Comparison of ENCODE assay signal across 11 cellular contexts in genomic region chr16:56626685-56627084, GRCh38. TPM values are rescaled to one million over a fixed set of nuclear protein-coding genes. Genes with fewer than 3 reads are reported as not detected.
DNase-seq lines count a peak whose midpoint lies in the region; ATAC-seq, FAIRE-seq and TF ChIP-seq lines count a peak whose summit lies in the region.
"Had no signal": no experiment of that assay in that cellular context is flagged by ENCODE, and none has a peak within 500 bp of the region (broad histone marks: within the 10 kb centered on the region; RNA-seq: fewer than 3 reads in every experiment).

No MANE protein-coding gene starts in this region.

- H3K79me1 ChIP-seq in H1 (ENCODE audit: low read depth, low read length) = no peaks in the 10 kb centered on the region

- H3K23me2 ChIP-seq in H1 (ENCODE audit: low read depth, low read length) = peaks cover 5% of the 10 kb centered on the region; the same call in 1 of the 2 replicates

- no peak overlapping the region for H3K18ac ChIP-seq in H1 (ENCODE audit: extremely low read depth, low read length)

- H3K36me3 ChIP-seq in H1 (ENCODE audit: control insufficient read depth in 2 of 4, insufficient read depth in 4 of 4, low read length in 3 of 4) = no peaks in the 10 kb centered on the region
- H3K36me3 ChIP-seq in mucosa of rectum (ENCODE audit: control insufficient read depth in 2 of 2, insufficient read depth in 2 of 2, low read length in 2 of 2) = no peaks in the 10 kb centered on the region
- H3K36me3 ChIP-seq in vagina = no peaks in the 10 kb centered on the region

- no peak overlapping the region for H3K23ac ChIP-seq in H1 (ENCODE audit: insufficient read length)

- H2BK12ac ChIP-seq in H1 (ENCODE audit: low read depth, low read length) = no peak overlapping the region

- H4K8ac ChIP-seq in H1 (ENCODE audit: extremely low read depth, insufficient read depth, low read length) = no peak overlapping the region

- H3K27me3 ChIP-seq in H1 (replicated peaks in 1 of 4; ENCODE audit: control insufficient read depth in 3 of 4, extremely low read depth in 1 of 4, insufficient read depth in 3 of 4, low read length in 3 of 4) (peaks cover 65 to 94% (median 87%) of the 10 kb centered on the region in 4 experiments), mucosa of rectum (ENCODE audit: control insufficient read depth in 2 of 2, insufficient read depth in 2 of 2, low read length in 2 of 2) (no peaks in the 10 kb centered on the region), vagina (no peaks in the 10 kb centered on the region)

- H3K27ac ChIP-seq in H1 (ENCODE audit: low read depth, low read length) (no peak overlapping the region), mucosa of rectum (ENCODE audit: low read depth in 2 of 2, low read length in 2 of 2) (peak overlapping the region; percentile 93 to 97), vagina (peak overlapping the region; percentile 81)

- no peak overlapping the region for H3K9ac ChIP-seq in H1 (replicated peaks in 1 of 4; ENCODE audit: extremely low read depth in 1 of 4, low read depth in 3 of 4, low read length in 3 of 4)
- peak overlapping the region; percentile 92 to 97 for H3K9ac ChIP-seq in mucosa of rectum (ENCODE audit: low read depth in 1 of 2, low read length in 2 of 2)

- no peak for TF ChIP-seq RAD21 in H1 (IDR thresholded peaks at IDR 0.05 in 1 of 2, conservative IDR thresholded peaks at IDR 0.05 in 1 of 2; ENCODE audit: low read depth in 2 of 2, low read length in 2 of 2)

- no peak overlapping the region for H2BK20ac ChIP-seq in H1 (ENCODE audit: low read length)

- CTCF ChIA-PET in H1 (lab: Charles Lee; ENCODE audit: partially characterized antibody) = interaction anchor here (1.2 to 3.2 kb wide), 5 partner anchors 12 to 75 kb away, joined by 3 to 13 read pairs (median 11); partner anchors contain the start of gene MT1A

- peaks cover 0 to 17% (median 12%) of the 10 kb centered on the region in 4 experiments; a peak in 6 of 7 replicates for H3K4me1 ChIP-seq in H1 (replicated peaks in 1 of 4; ENCODE audit: control insufficient read depth in 3 of 4, insufficient read depth in 4 of 4, low read length in 3 of 4)
- peaks cover 2 to 21% of the 10 kb centered on the region in 2 donors for H3K4me1 ChIP-seq in mucosa of rectum (ENCODE audit: control insufficient read depth in 2 of 2, insufficient read depth in 2 of 2, low read length in 2 of 2)
- H3K4me1 ChIP-seq in vagina = peaks cover 17% of the 10 kb centered on the region

- H3K4ac ChIP-seq in H1 (replicated peaks; ENCODE audit: insufficient read length, low read depth, low read length) = no peak overlapping the region

- no peaks in the 10 kb centered on the region for H3K79me2 ChIP-seq in H1 (ENCODE audit: control insufficient read depth in 1 of 2, insufficient read depth in 2 of 2, low read length in 2 of 2)

- H3K27me3 Mint-ChIP-seq in natural killer cell treated with Interleukin-12 subunit alpha and Interleukin-12 subunit beta and Interleukin-15 and Interleukin-18, amount 100 ng/mL, for 72 hours = peaks cover 10 to 25% of the 10 kb centered on the region in 2 donors
- H3K27me3 Mint-ChIP-seq in natural killer cell (ENCODE audit: low read depth in 2 of 2) (peaks cover 46 to 57% of the 10 kb centered on the region in 2 donors), mesothelial cell of epicardium (ENCODE audit: low read depth) (peaks cover 81% of the 10 kb centered on the region)

- POLR2A ChIA-PET in H1 (lab: Charles Lee; ENCODE audit: partially characterized antibody) = interaction anchor here (0.7 to 4.7 kb wide), 18 partner anchors 10 to 185 kb away, joined by 3 to 66 read pairs (median 12); partner anchors contain the start of genes MT1A, MT1F, MT1G and MT1H

- peak overlapping the region in 1 of 4 experiments; percentile 18; a peak in 1 of 8 replicates for H3K4me3 ChIP-seq in H1 (ENCODE audit: extremely low read depth in 1 of 4, insufficient read depth in 2 of 4, low read depth in 3 of 4, low read length in 4 of 4)
- peak overlapping the region; percentile 81 to 95 for H3K4me3 ChIP-seq in mucosa of rectum (ENCODE audit: low read length in 2 of 2)
- peak overlapping the region; percentile 49 to 59 for H3K4me3 ChIP-seq in vagina

- H2AFZ ChIP-seq in H1 (ENCODE audit: low read length) = no peak overlapping the region

- H3K4me3 Mint-ChIP-seq in natural killer cell treated with Interleukin-12 subunit alpha and Interleukin-12 subunit beta and Interleukin-15 and Interleukin-18, amount 100 ng/mL, for 72 hours = peak overlapping the region; percentile 45
- no peak overlapping the region for H3K4me3 Mint-ChIP-seq in natural killer cell
- H3K4me3 Mint-ChIP-seq in mesothelial cell of epicardium = no peak overlapping the region

- no peak for TF ChIP-seq EP300 in H1 (IDR thresholded peaks at IDR 0.05; ENCODE audit: borderline replicate concordance in 1 of 2, low read depth in 2 of 2, low read length in 2 of 2)

- no peak overlapping the region for H3K14ac ChIP-seq in H1 (ENCODE audit: insufficient read length)

- peak overlapping the region in 1 of 2 experiments; percentile 90; a peak in 1 of 4 replicates for H3K4me2 ChIP-seq in H1 (ENCODE audit: insufficient read depth in 1 of 2, low read depth in 2 of 2, low read length in 2 of 2)

- no peak overlapping the region for H2BK15ac ChIP-seq in H1 (ENCODE audit: low read length)

- TF ChIP-seq POLR2A in H1 (IDR thresholded peaks at IDR 0.05; ENCODE audit: control extremely low read depth in 1 of 2, low read depth in 2 of 2, low read length in 2 of 2) (no peak), vagina (IDR thresholded peaks at IDR 0.05) (no peak)

- H3K9me3 Mint-ChIP-seq in natural killer cell treated with Interleukin-12 subunit alpha and Interleukin-12 subunit beta and Interleukin-15 and Interleukin-18, amount 100 ng/mL, for 72 hours = no peaks in the 10 kb centered on the region
- H3K9me3 Mint-ChIP-seq in natural killer cell (no peaks in the 10 kb centered on the region), mesothelial cell of epicardium (no peaks in the 10 kb centered on the region)

- 39% methylated on average over 7 of the region's 7 CpGs; no CpG with 5 or more reads in 1 of the 2 experiments for WGBS in H1 (ENCODE audit: extremely low coverage in 1 of 2, insufficient coverage in 1 of 2, insufficient read length in 1 of 2, insufficient replicate concordance in 2 of 2, low coverage in 1 of 2, low lambda C conversion rate in 2 of 2, missing lambda C conversion rate in 1 of 2), 2 experiments

- H2BK120ac ChIP-seq in H1 (replicated peaks; ENCODE audit: low read depth, low read length) = no peak overlapping the region

- H4K20me1 ChIP-seq in H1 (replicated peaks in 1 of 2; ENCODE audit: control insufficient read depth in 1 of 2, insufficient read depth in 2 of 2, low read length in 2 of 2) = peaks cover 0 to 15% of the 10 kb centered on the region in 2 experiments

- H2BK5ac ChIP-seq in H1 (ENCODE audit: low read depth, low read length) = no peak overlapping the region

- DNase-seq in natural killer cell treated with Interleukin-12 subunit alpha and Interleukin-12 subunit beta and Interleukin-15 and Interleukin-18, amount 100 ng/mL, for 72 hours (ENCODE audit: low spot score) = no peak
- DNase-seq in natural killer cell (no peak), H1 (ENCODE audit: low read depth in 1 of 2, low spot score in 2 of 2) (no peak), vagina (ENCODE audit: extremely low spot score in 2 of 2) (no peak), mesothelial cell of epicardium (ENCODE audit: low spot score in 2 of 2, unreplicated experiment in 2 of 2) (no peak), AG08395 (ENCODE audit: low spot score) (no peak), GM19240 (ENCODE audit: insufficient read length, low spot score) (no peak)
- DNase-seq: glutamatergic neuron, NCI-H2107 had no signal

- no peaks in the 10 kb centered on the region for H3K9me3 ChIP-seq in H1 (ENCODE audit: insufficient read depth in 2 of 2, low read depth in 1 of 2, low read length in 1 of 2)
- H3K9me3 ChIP-seq in mucosa of rectum (ENCODE audit: control insufficient read depth in 2 of 2, low read length in 2 of 2) = no peaks in the 10 kb centered on the region
- no peaks in the 10 kb centered on the region for H3K9me3 ChIP-seq in vagina

- no peak for TF ChIP-seq CTCF in natural killer cell (IDR thresholded peaks at IDR 0.05)
- TF ChIP-seq CTCF in H1 (IDR thresholded peaks at IDR 0.05; ENCODE audit: control extremely low read depth in 1 of 3, insufficient read depth in 1 of 3, low read depth in 1 of 3, low read length in 3 of 3) = no peak
- TF ChIP-seq CTCF in vagina (IDR thresholded peaks at IDR 0.05) = no peak
- TF ChIP-seq CTCF in mesothelial cell of epicardium (IDR thresholded peaks at IDR 0.05; ENCODE audit: unreplicated experiment) = no peak

- no peak overlapping the region for H3K56ac ChIP-seq in H1 (replicated peaks; ENCODE audit: insufficient read length, low read depth, low read length)

- no peak overlapping the region for H4K91ac ChIP-seq in H1 (replicated peaks; ENCODE audit: insufficient read length, low read length)

- FAIRE-seq in H1 (lab: Jason Lieb, UNC) = no peak

- H3K27ac Mint-ChIP-seq in natural killer cell treated with Interleukin-12 subunit alpha and Interleukin-12 subunit beta and Interleukin-15 and Interleukin-18, amount 100 ng/mL, for 72 hours = peak overlapping the region in 1 of 2 donors; percentile 86
- H3K27ac Mint-ChIP-seq in natural killer cell (no peak overlapping the region), mesothelial cell of epicardium (no peak overlapping the region)
- H3K27ac Mint-ChIP-seq: progenitor cell of endocrine pancreas had no signal

- H4K5ac ChIP-seq in H1 (ENCODE audit: insufficient read length, low read depth, low read length) = no peak overlapping the region

- no peak for ATAC-seq in natural killer cell treated with Interleukin-12 subunit alpha and Interleukin-12 subunit beta and Interleukin-15 and Interleukin-18, amount 100 ng/mL, for 72 hours
- ATAC-seq in natural killer cell = no peak

- no peaks in the 10 kb centered on the region for H3K36me3 Mint-ChIP-seq in natural killer cell treated with Interleukin-12 subunit alpha and Interleukin-12 subunit beta and Interleukin-15 and Interleukin-18, amount 100 ng/mL, for 72 hours
- H3K36me3 Mint-ChIP-seq in natural killer cell (no peaks in the 10 kb centered on the region), mesothelial cell of epicardium (no peaks in the 10 kb centered on the region)

- H3K4me1 Mint-ChIP-seq in natural killer cell treated with Interleukin-12 subunit alpha and Interleukin-12 subunit beta and Interleukin-15 and Interleukin-18, amount 100 ng/mL, for 72 hours (ENCODE audit: low read depth in 2 of 2) = peaks cover 10 to 20% of the 10 kb centered on the region in 2 donors
- peaks cover 9 to 14% of the 10 kb centered on the region in 2 donors for H3K4me1 Mint-ChIP-seq in natural killer cell
- H3K4me1 Mint-ChIP-seq in mesothelial cell of epicardium = peaks cover 15% of the 10 kb centered on the region

- no peak overlapping the region for H2AK5ac ChIP-seq in H1 (ENCODE audit: low read depth, low read length)

- intact Hi-C loops in natural killer cell (cut with micrococcal nuclease) (no loop called here), vagina (cut with DNase I) (loop anchor here (5.0 kb wide), 1 partner anchor 56 kb away; the partner anchor contains the start of gene MT1X)

RNA-seq across cellular contexts. Expression of gene MT1E, which starts 1.1 kb away (rescaled TPM):
- 100 to 1,000 TPM in 1 of 2 donors, 10 to 100 TPM in 1; 58.5 to 148 TPM for total RNA-seq in natural killer cell treated with Interleukin-12 subunit alpha and Interleukin-12 subunit beta and Interleukin-15 and Interleukin-18, amount 100 ng/mL, for 72 hours
- total RNA-seq in natural killer cell (1 to 10 TPM in 1 of 3 donors, under 1 TPM in 1, not detected in 1; 0.40 to 3.2 TPM), vagina (564 TPM), mesothelial cell of epicardium (0.99 TPM in 1 of 3 replicates, not detected in the others)
- 3.5 and 7.9 TPM in 2 replicates for total RNA-seq in H1 (2021; fragmentation: NEBNext Ultra II Directional; extraction: Animal tissue kit (Norgen Biotek cat#: 25700))
- polyA plus RNA-seq in H1 (2011; rRNA removed) = 109 and 117 TPM in 2 replicates
- polyA plus RNA-seq in H1 (2011; cell fraction: cytosol; rRNA removed) = 255 TPM
- 53.0 TPM for polyA plus RNA-seq in H1 (2011; cell fraction: nucleus; rRNA removed)
- 61.1 to 122 TPM (median 93.3 TPM) in 4 replicates for polyA plus RNA-seq in H1 (2012, experiment 1 of 2)
- 263 TPM for polyA plus RNA-seq in H1 (2012, experiment 2 of 2)
- polyA plus RNA-seq in H1 (2013, experiment 1 of 2) = 64.0 TPM
- polyA plus RNA-seq in H1 (2013, experiment 2 of 2) = 72.0 TPM
- 15.8 and 21.0 TPM in 2 replicates for polyA minus RNA-seq in H1 (2011; rRNA and poly(A)+ RNA removed)
- 24.5 TPM for polyA minus RNA-seq in H1 (2011; cell fraction: cytosol; rRNA and poly(A)+ RNA removed)
- 16.6 TPM for polyA minus RNA-seq in H1 (2011; cell fraction: nucleus; rRNA and poly(A)+ RNA removed)

RNA-seq across cellular contexts. Expression of gene MT1M, which starts 5.8 kb away (rescaled TPM):
- total RNA-seq in natural killer cell treated with Interleukin-12 subunit alpha and Interleukin-12 subunit beta and Interleukin-15 and Interleukin-18, amount 100 ng/mL, for 72 hours = under 1 TPM in 1 of 2 donors, not detected in 1; 0.36 TPM
- total RNA-seq in natural killer cell = not detected
- not detected in 2 replicates for total RNA-seq in H1 (2021; fragmentation: NEBNext Ultra II Directional; extraction: Animal tissue kit (Norgen Biotek cat#: 25700))
- 1.7 and 2.1 TPM in 2 replicates for polyA plus RNA-seq in H1 (2011; rRNA removed)
- 1.4 TPM for polyA plus RNA-seq in H1 (2011; cell fraction: cytosol; rRNA removed)
- polyA plus RNA-seq in H1 (2011; cell fraction: nucleus; rRNA removed) = 2.3 TPM
- 2.2 to 7.4 TPM (median 3.0 TPM) in 4 replicates for polyA plus RNA-seq in H1 (2012, experiment 1 of 2)
- 3.1 TPM for polyA plus RNA-seq in H1 (2012, experiment 2 of 2)
- polyA plus RNA-seq in H1 (2013, experiment 1 of 2) = 7.4 TPM
- polyA plus RNA-seq in H1 (2013, experiment 2 of 2) = 7.4 TPM
- 0.73 and 0.93 TPM in 2 replicates for polyA minus RNA-seq in H1 (2011; rRNA and poly(A)+ RNA removed)
- not detected for polyA minus RNA-seq in H1 (2011; cell fraction: cytosol; rRNA and poly(A)+ RNA removed)
- polyA minus RNA-seq in H1 (2011; cell fraction: nucleus; rRNA and poly(A)+ RNA removed) = not detected
- total RNA-seq in vagina = 63.3 TPM
- total RNA-seq in mesothelial cell of epicardium = not detected in 3 replicates
- total RNA-seq: progenitor cell of endocrine pancreas had no signal

RNA-seq across cellular contexts. Expression of gene MT1A, which starts 11.8 kb away (rescaled TPM):
- total RNA-seq in natural killer cell treated with Interleukin-12 subunit alpha and Interleukin-12 subunit beta and Interleukin-15 and Interleukin-18, amount 100 ng/mL, for 72 hours = 10 to 100 TPM in 1 of 2 donors, 1 to 10 TPM in 1; 6.3 to 22.4 TPM
- total RNA-seq in natural killer cell (not detected), vagina (110 TPM), mesothelial cell of epicardium (not detected in 3 replicates)
- not detected in 2 replicates for total RNA-seq in H1 (2021; fragmentation: NEBNext Ultra II Directional; extraction: Animal tissue kit (Norgen Biotek cat#: 25700))
- not detected in 2 replicates for polyA plus RNA-seq in H1 (2011; rRNA removed)
- not detected for polyA plus RNA-seq in H1 (2011; cell fraction: cytosol; rRNA removed)
- not detected for polyA plus RNA-seq in H1 (2011; cell fraction: nucleus; rRNA removed)
- not detected in 4 replicates for polyA plus RNA-seq in H1 (2012, experiment 1 of 2)
- polyA plus RNA-seq in H1 (2012, experiment 2 of 2) = not detected
- polyA plus RNA-seq in H1 (2013, experiment 1 of 2) = 2.4 TPM
- polyA plus RNA-seq in H1 (2013, experiment 2 of 2) = 1.4 TPM
- polyA minus RNA-seq in H1 (2011; rRNA and poly(A)+ RNA removed) = not detected in 2 replicates
- not detected for polyA minus RNA-seq in H1 (2011; cell fraction: cytosol; rRNA and poly(A)+ RNA removed)
- polyA minus RNA-seq in H1 (2011; cell fraction: nucleus; rRNA and poly(A)+ RNA removed) = not detected
- total RNA-seq: progenitor cell of endocrine pancreas had no signal

RNA-seq across cellular contexts. Expression of gene MT2A, which starts 18.3 kb away (rescaled TPM):
- 1,000 to 10,000 TPM in 1 of 2 donors, 100 to 1,000 TPM in 1; 549 to 1,013 TPM for total RNA-seq in natural killer cell treated with Interleukin-12 subunit alpha and Interleukin-12 subunit beta and Interleukin-15 and Interleukin-18, amount 100 ng/mL, for 72 hours
- total RNA-seq in natural killer cell (10 to 100 TPM; 33.0 to 81.5 (median 70.6) TPM), vagina (661 TPM), mesothelial cell of epicardium (4.4 to 5.7 TPM (median 5.3 TPM) in 3 replicates)
- total RNA-seq in H1 (2021; fragmentation: NEBNext Ultra II Directional; extraction: Animal tissue kit (Norgen Biotek cat#: 25700)) = 9.2 and 9.5 TPM in 2 replicates
- polyA plus RNA-seq in H1 (2011; rRNA removed) = 23.2 and 30.1 TPM in 2 replicates
- 12.8 TPM for polyA plus RNA-seq in H1 (2011; cell fraction: cytosol; rRNA removed)
- 21.1 TPM for polyA plus RNA-seq in H1 (2011; cell fraction: nucleus; rRNA removed)
- polyA plus RNA-seq in H1 (2012, experiment 1 of 2) = 92.5 to 136 TPM (median 103 TPM) in 4 replicates
- 50.9 TPM for polyA plus RNA-seq in H1 (2012, experiment 2 of 2)
- polyA plus RNA-seq in H1 (2013, experiment 1 of 2) = 278 TPM
- polyA plus RNA-seq in H1 (2013, experiment 2 of 2) = 279 TPM
- 3.3 and 4.2 TPM in 2 replicates for polyA minus RNA-seq in H1 (2011; rRNA and poly(A)+ RNA removed)
- 24.2 TPM for polyA minus RNA-seq in H1 (2011; cell fraction: cytosol; rRNA and poly(A)+ RNA removed)
- 5.4 TPM for polyA minus RNA-seq in H1 (2011; cell fraction: nucleus; rRNA and poly(A)+ RNA removed)

RNA-seq across cellular contexts. Expression of gene MT1B, which starts 25.0 kb away (rescaled TPM):
- not detected for total RNA-seq in natural killer cell treated with Interleukin-12 subunit alpha and Interleukin-12 subunit beta and Interleukin-15 and Interleukin-18, amount 100 ng/mL, for 72 hours
- total RNA-seq in natural killer cell (not detected), vagina (not detected), mesothelial cell of epicardium (not detected in 3 replicates)
- total RNA-seq in H1 (2021; fragmentation: NEBNext Ultra II Directional; extraction: Animal tissue kit (Norgen Biotek cat#: 25700)) = not detected in 2 replicates
- polyA plus RNA-seq in H1 (2011; rRNA removed) = not detected in 2 replicates
- not detected for polyA plus RNA-seq in H1 (2011; cell fraction: cytosol; rRNA removed)
- polyA plus RNA-seq in H1 (2011; cell fraction: nucleus; rRNA removed) = not detected
- not detected in 4 replicates for polyA plus RNA-seq in H1 (2012, experiment 1 of 2)
- not detected for polyA plus RNA-seq in H1 (2012, experiment 2 of 2)
- polyA plus RNA-seq in H1 (2013, experiment 1 of 2) = not detected
- polyA plus RNA-seq in H1 (2013, experiment 2 of 2) = not detected
- not detected in 2 replicates for polyA minus RNA-seq in H1 (2011; rRNA and poly(A)+ RNA removed)
- not detected for polyA minus RNA-seq in H1 (2011; cell fraction: cytosol; rRNA and poly(A)+ RNA removed)
- not detected for polyA minus RNA-seq in H1 (2011; cell fraction: nucleus; rRNA and poly(A)+ RNA removed)
- total RNA-seq: progenitor cell of endocrine pancreas had no signal

Comparison
In these comparisons a context has a peak if more than half of its experiments do, and no peak if none do; other contexts are left out.
1. H3K9ac ChIP-seq: peak in mucosa of rectum (2 of 2); none in H1 (0 of 4).
2. RNA of gene MT1M, which starts 5.8 kb away (total RNA-seq): 63.3 TPM in vagina (single experiment); 0.36 TPM in natural killer cell treated with Interleukin-12 subunit alpha and Interleukin-12 subunit beta and Interleukin-15 and Interleukin-18, amount 100 ng/mL, for 72 hours, not detected in H1, not detected in natural killer cell and not detected in mesothelial cell of epicardium; every median in the first group is over 10 times any median in the second.